Comparison of ENCODE assay signal across 38 cellular contexts in genomic region chr3:138405486-138405885, GRCh38. TPM values are rescaled to one million over a fixed set of nuclear protein-coding genes. Genes with fewer than 3 reads are reported as not detected.
"Had no signal": no experiment of that assay in that cellular context is flagged by ENCODE, and none has a peak within 500 bp of the region (broad histone marks: within the 10 kb centered on the region; RNA-seq: fewer than 3 reads in every experiment).

No MANE protein-coding gene starts in this region.

- H3K9me3 ChIP-seq: body of pancreas, breast epithelium, Peyer's patch had no signal

- H3K27me3 ChIP-seq: body of pancreas, breast epithelium, Peyer's patch had no signal

- H3K9me3 Mint-ChIP-seq: activated CD4-positive, alpha-beta memory T cell treated with anti-CD3 and anti-CD28 coated beads, Interleukin-2, amount 10 ng/mL, durations not matched to agents 7 days and 5 days; activated naive CD8-positive, alpha-beta T cell treated with anti-CD3 and anti-CD28 coated beads for 36 hours; activated T-cell treated with anti-CD3 and anti-CD28 coated beads, Interleukin-2, amount 50 U/mL, for 72 hours; activated T-helper 17 cell treated with anti-CD3 and anti-CD28 coated beads, Interleukin-2, amount 50 U/mL, for 72 hours had no signal

- H3K4me3 ChIP-seq: body of pancreas, breast epithelium, Peyer's patch had no signal

- H3K4me1 ChIP-seq: body of pancreas, breast epithelium, Peyer's patch had no signal

- H3K4me3 Mint-ChIP-seq: activated CD4-positive, alpha-beta memory T cell treated with anti-CD3 and anti-CD28 coated beads, Interleukin-2, amount 10 ng/mL, durations not matched to agents 7 days and 5 days; activated naive CD8-positive, alpha-beta T cell treated with anti-CD3 and anti-CD28 coated beads for 36 hours; activated T-cell treated with anti-CD3 and anti-CD28 coated beads, Interleukin-2, amount 50 U/mL, for 72 hours; activated T-helper 17 cell treated with anti-CD3 and anti-CD28 coated beads, Interleukin-2, amount 50 U/mL, for 72 hours had no signal

- H3K36me3 Mint-ChIP-seq: activated naive CD8-positive, alpha-beta T cell treated with anti-CD3 and anti-CD28 coated beads for 36 hours had no signal

- DNase-seq: activated CD4-positive, alpha-beta memory T cell treated with anti-CD3 and anti-CD28 coated beads, Interleukin-2, amount 10 ng/mL, durations not matched to agents 7 days and 5 days; activated CD4-positive, alpha-beta T cell treated with anti-CD3 and anti-CD28 coated beads for 1 hour; activated CD4-positive, alpha-beta T cell treated with anti-CD3 and anti-CD28 coated beads for 48 hours; activated CD4-positive, CD25-positive, alpha-beta regulatory T cell; activated effector memory CD4-positive, alpha-beta T cell treated with anti-CD3 and anti-CD28 coated beads, Interleukin-2, amount 50 U/mL, for 16 hours; activated naive CD4-positive, alpha-beta T cell; activated naive CD4-positive, alpha-beta T cell treated with anti-CD3 and anti-CD28 coated beads, Interleukin-2, amount 50 U/mL, for 16 hours; activated naive CD8-positive, alpha-beta T cell treated with anti-CD3 and anti-CD28 coated beads for 36 hours; activated T-cell treated with anti-CD3 and anti-CD28 coated beads, Interleukin-2, amount 50 U/mL, for 1 hour; activated T-cell treated with anti-CD3 and anti-CD28 coated beads, Interleukin-2, amount 50 U/mL, for 72 hours; body of pancreas; caudate nucleus; cerebellar nuclear complex; KG1; MM.1S; NCI-H1092 treated with DMSO at 0.1 percent for 48 hours; NCI-H1417; NCI-H146; NCI-H187; NCI-H2029 treated with DMSO at 0.1 percent for 48 hours; NCI-H2107; NCI-H2171; NCI-H510A; NCI-H526; NCI-H748 treated with DMSO at 0.1 percent for 48 hours; NK-92 treated with Interleukin-12 subunit alpha and Interleukin-12 subunit beta, amount 100 ng/mL, for 24 hours; PC-3; Peyer's patch; RPMI8226; SW 1271; T-helper 1 cell; T-helper 2 cell; T1000; WERI-Rb-1 had no signal

- H3K4me1 Mint-ChIP-seq: activated CD4-positive, alpha-beta memory T cell treated with anti-CD3 and anti-CD28 coated beads, Interleukin-2, amount 10 ng/mL, durations not matched to agents 7 days and 5 days; activated naive CD8-positive, alpha-beta T cell treated with anti-CD3 and anti-CD28 coated beads for 36 hours; activated T-helper 17 cell treated with anti-CD3 and anti-CD28 coated beads, Interleukin-2, amount 50 U/mL, for 72 hours had no signal

- H3K27ac ChIP-seq: body of pancreas, breast epithelium, Peyer's patch, WERI-Rb-1 had no signal

- FAIRE-seq: astrocyte had no signal

- ATAC-seq: activated T-cell treated with anti-CD3 and anti-CD28 coated beads, Interleukin-2, amount 50 U/mL, for 72 hours; activated T-helper 17 cell treated with anti-CD3 and anti-CD28 coated beads, Interleukin-2, amount 50 U/mL, for 72 hours; body of pancreas; PC-3 had no signal

- H3K27me3 Mint-ChIP-seq: activated naive CD8-positive, alpha-beta T cell treated with anti-CD3 and anti-CD28 coated beads for 36 hours had no signal

- H3K36me3 ChIP-seq: Peyer's patch, WERI-Rb-1 had no signal

- H3K27ac Mint-ChIP-seq: activated CD4-positive, alpha-beta memory T cell treated with anti-CD3 and anti-CD28 coated beads, Interleukin-2, amount 10 ng/mL, durations not matched to agents 7 days and 5 days; activated naive CD8-positive, alpha-beta T cell treated with anti-CD3 and anti-CD28 coated beads for 36 hours; activated T-cell treated with anti-CD3 and anti-CD28 coated beads, Interleukin-2, amount 50 U/mL, for 72 hours; activated T-helper 17 cell treated with anti-CD3 and anti-CD28 coated beads, Interleukin-2, amount 50 U/mL, for 72 hours had no signal

RNA-seq across cellular contexts. Expression of gene MRAS, which starts 57.1 kb away (rescaled TPM):
- total RNA-seq: activated CD4-positive, alpha-beta memory T cell treated with anti-CD3 and anti-CD28 coated beads, Interleukin-2, amount 10 ng/mL, durations not matched to agents 7 days and 5 days; activated CD8-positive, alpha-beta memory T cell treated with anti-CD3 and anti-CD28 coated beads for 36 hours had no signal
